In the genomic region with DNA sequence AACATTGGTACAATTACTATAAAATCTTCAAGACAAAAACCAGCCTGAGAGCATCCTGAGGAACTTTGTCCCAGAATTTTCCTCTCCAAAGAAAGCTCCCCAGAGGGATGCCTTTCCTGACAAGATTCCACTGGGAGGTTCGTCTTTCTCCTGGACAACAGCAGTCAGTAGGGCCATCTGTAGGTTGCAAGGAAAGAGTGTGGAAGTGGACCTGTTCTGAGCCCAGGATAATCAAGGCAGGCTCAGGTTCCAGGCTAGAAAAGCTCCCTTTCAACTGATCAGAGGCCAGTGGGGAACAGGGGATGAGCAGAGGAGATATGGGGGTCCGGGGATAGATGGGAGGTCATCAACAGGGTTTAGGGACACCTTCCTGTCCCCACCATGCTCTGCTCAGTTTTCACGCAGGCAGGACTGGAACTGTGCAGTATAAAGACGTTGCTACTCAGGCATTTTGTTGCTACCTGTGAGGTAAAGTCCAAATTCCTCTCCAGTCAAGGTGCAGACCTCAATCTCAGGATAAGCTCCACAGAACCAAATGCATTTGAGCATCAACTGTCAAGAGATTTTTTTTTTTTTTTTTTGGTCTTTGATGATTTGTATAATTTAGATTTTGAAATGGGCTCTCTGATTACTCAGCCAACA, we compare ENCODE assay signal across 20 cellular contexts.
A peak's percentile ranks its signal among the peaks of the same experiment; 100 is the strongest.
DNase-seq lines count a peak whose midpoint lies in the region; ATAC-seq, FAIRE-seq and TF ChIP-seq lines count a peak whose summit lies in the region.
"Had no signal": no experiment of that assay in that cellular context is flagged by ENCODE, and none has a peak within 500 bp of the region (broad histone marks: within the 10 kb centered on the region; RNA-seq: fewer than 3 reads in every experiment).

No MANE protein-coding gene starts in this region.

- peaks cover 3 to 6% (median 4%) of the 10 kb centered on the region in 4 donors for H3K4me1 Mint-ChIP-seq in CD4-positive, CD25-positive, alpha-beta regulatory T cell
- peaks cover 4% of the 10 kb centered on the region for H3K4me1 Mint-ChIP-seq in central memory CD8-positive, alpha-beta T cell
- H3K4me1 Mint-ChIP-seq in mesothelial cell of epicardium = no peaks in the 10 kb centered on the region
- H3K4me1 Mint-ChIP-seq in CD14-positive monocyte = no peaks in the 10 kb centered on the region

- H3K4me1 ChIP-seq in CD4-positive, CD25-positive, alpha-beta regulatory T cell (ENCODE audit: control insufficient read depth, insufficient read depth, low read length, poor library complexity, severe bottlenecking) = no peaks in the 10 kb centered on the region
- H3K4me1 ChIP-seq: Peyer's patch had no signal

- no peak for DNase-seq in CD4-positive, CD25-positive, alpha-beta regulatory T cell
- no peak for DNase-seq in HTR-8/SVneo (ENCODE audit: insufficient read length, low spot score)
- DNase-seq in central memory CD8-positive, alpha-beta T cell (ENCODE audit: low spot score in 2 of 2) = no peak
- no peak for DNase-seq in mesothelial cell of epicardium (ENCODE audit: low spot score in 2 of 2, unreplicated experiment in 2 of 2)
- no peak for DNase-seq in NCI-H2196 treated with DMSO at 0.1 percent for 48 hours (lab: John Stamatoyannopoulos, UW; ENCODE audit: unreplicated experiment)
- no peak for DNase-seq in CD14-positive monocyte (ENCODE audit: low spot score)
- no peak for DNase-seq in globus pallidus (ENCODE audit: low spot score)
- DNase-seq: 8988T; CD4-positive, alpha-beta T cell; DMS53; KG1; MM.1S; NCI-H2029; NCI-H526 treated with DMSO at 0.1 percent for 48 hours; Peyer's patch; SIG-M5 had no signal

- no peak overlapping the region for H3K27ac ChIP-seq in CD4-positive, CD25-positive, alpha-beta regulatory T cell (ENCODE audit: insufficient read depth, low read length, poor library complexity, severe bottlenecking)
- H3K27ac ChIP-seq: Peyer's patch, SK-N-MC had no signal

- H3K9me3 ChIP-seq in CD4-positive, CD25-positive, alpha-beta regulatory T cell (ENCODE audit: control insufficient read depth in 2 of 2, low read length in 2 of 2) = no peaks in the 10 kb centered on the region
- H3K9me3 ChIP-seq: Peyer's patch had no signal

- TF ChIP-seq CTCF in mesothelial cell of epicardium (IDR thresholded peaks at IDR 0.05; ENCODE audit: unreplicated experiment) = no peak
- no peak for TF ChIP-seq CTCF in CD14-positive monocyte (IDR thresholded peaks at IDR 0.05)

- peaks cover 8% of the 10 kb centered on the region for H3K36me3 Mint-ChIP-seq in CD4-positive, CD25-positive, alpha-beta regulatory T cell
- peaks cover 2% of the 10 kb centered on the region for H3K36me3 Mint-ChIP-seq in central memory CD8-positive, alpha-beta T cell (ENCODE audit: insufficient read depth)
- H3K36me3 Mint-ChIP-seq in mesothelial cell of epicardium (no peaks in the 10 kb centered on the region), CD14-positive monocyte (peaks cover 18 to 23% of the 10 kb centered on the region in 2 donors)

- FAIRE-seq in HTR-8/SVneo (lab: Jason Lieb, UNC) = peak; percentile 31
- FAIRE-seq: GM18507, H54 had no signal

- no peaks in the 10 kb centered on the region for H3K27me3 ChIP-seq in CD4-positive, CD25-positive, alpha-beta regulatory T cell (ENCODE audit: control insufficient read depth, insufficient read depth, low read length)
- H3K27me3 ChIP-seq: Peyer's patch had no signal

- ATAC-seq in CD4-positive, CD25-positive, alpha-beta regulatory T cell (ENCODE audit: low read depth in 2 of 2) = no peak
- no peak for ATAC-seq in central memory CD8-positive, alpha-beta T cell (replicated peaks; ENCODE audit: extremely low read depth, poor library complexity, severe bottlenecking)
- ATAC-seq in GM18858 (IDR thresholded peaks at IDR 0.05; ENCODE audit: unreplicated experiment) = no peak

- peak overlapping the region in 2 of 3 donors; percentile 11 to 91 for H3K27ac Mint-ChIP-seq in CD4-positive, CD25-positive, alpha-beta regulatory T cell
- H3K27ac Mint-ChIP-seq in central memory CD8-positive, alpha-beta T cell (ENCODE audit: low read depth) = peak overlapping the region; percentile 33
- H3K27ac Mint-ChIP-seq in mesothelial cell of epicardium (peak overlapping the region; percentile 6), CD14-positive monocyte (peak overlapping the region in 1 of 7 donors; percentile 52)
- H3K27ac Mint-ChIP-seq: CD4-positive, alpha-beta T cell had no signal

- H3K36me3 ChIP-seq in CD4-positive, CD25-positive, alpha-beta regulatory T cell (ENCODE audit: control insufficient read depth, insufficient read depth, low read length) = no peaks in the 10 kb centered on the region
- H3K36me3 ChIP-seq: Peyer's patch had no signal

- no peak overlapping the region for H3K4me3 Mint-ChIP-seq in CD4-positive, CD25-positive, alpha-beta regulatory T cell
- no peak overlapping the region for H3K4me3 Mint-ChIP-seq in central memory CD8-positive, alpha-beta T cell
- H3K4me3 Mint-ChIP-seq in mesothelial cell of epicardium (no peak overlapping the region), CD14-positive monocyte (no peak overlapping the region)
- H3K4me3 Mint-ChIP-seq: CD4-positive, alpha-beta T cell had no signal

- H3K9me3 Mint-ChIP-seq in CD4-positive, CD25-positive, alpha-beta regulatory T cell = no peaks in the 10 kb centered on the region
- no peaks in the 10 kb centered on the region for H3K9me3 Mint-ChIP-seq in central memory CD8-positive, alpha-beta T cell
- no peaks in the 10 kb centered on the region for H3K9me3 Mint-ChIP-seq in mesothelial cell of epicardium
- peaks cover 0 to 3% (median 0%) of the 10 kb centered on the region in 7 donors for H3K9me3 Mint-ChIP-seq in CD14-positive monocyte
- H3K9me3 Mint-ChIP-seq: CD4-positive, alpha-beta T cell had no signal

- no peaks in the 10 kb centered on the region for H3K27me3 Mint-ChIP-seq in CD4-positive, CD25-positive, alpha-beta regulatory T cell
- H3K27me3 Mint-ChIP-seq in central memory CD8-positive, alpha-beta T cell = no peaks in the 10 kb centered on the region
- H3K27me3 Mint-ChIP-seq in mesothelial cell of epicardium (ENCODE audit: low read depth) (no peaks in the 10 kb centered on the region), CD14-positive monocyte (ENCODE audit: low read depth in 3 of 3) (no peaks in the 10 kb centered on the region)
- H3K27me3 Mint-ChIP-seq: CD4-positive, alpha-beta T cell had no signal

- H3K4me3 ChIP-seq in CD4-positive, CD25-positive, alpha-beta regulatory T cell (ENCODE audit: low read depth, low read length) = no peak overlapping the region
- H3K4me3 ChIP-seq: Peyer's patch, SK-N-MC had no signal

- intact Hi-C loops in CD14-positive monocyte (cut with micrococcal nuclease) = no loop called here
